10 cellular contexts compared by ENCODE assay signal in the genomic region with DNA sequence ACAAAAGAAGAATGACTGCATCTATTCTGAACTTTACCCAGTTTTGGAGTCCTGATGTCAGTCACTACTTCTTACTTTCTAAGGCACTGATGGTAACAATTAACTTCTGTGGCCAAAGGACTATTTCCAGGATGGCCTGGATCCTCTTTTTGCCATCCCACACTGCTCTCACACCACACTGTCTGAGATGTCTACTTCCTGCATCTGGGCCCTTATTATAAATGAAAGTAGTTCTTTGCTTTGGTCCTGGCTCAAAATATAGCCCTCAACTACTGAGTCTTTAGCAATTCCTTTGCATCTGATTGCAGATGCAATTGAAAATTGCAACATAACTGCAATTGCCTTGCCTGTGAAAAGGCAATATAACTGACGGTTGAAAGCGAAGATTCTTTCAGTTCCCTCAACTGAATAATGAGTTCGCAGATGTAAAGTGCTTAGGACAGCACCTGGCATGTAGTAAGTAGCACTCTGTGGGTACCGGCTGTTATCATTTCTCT. TPM values are rescaled to one million over a fixed set of nuclear protein-coding genes. Genes with fewer than 3 reads are reported as not detected.
DNase-seq lines count a peak whose midpoint lies in the region; ATAC-seq, FAIRE-seq and TF ChIP-seq lines count a peak whose summit lies in the region.
"Had no signal": no experiment of that assay in that cellular context is flagged by ENCODE, and none has a peak within 500 bp of the region (broad histone marks: within the 10 kb centered on the region; RNA-seq: fewer than 3 reads in every experiment).

No MANE protein-coding gene starts in this region.

- intact Hi-C loops in PC-9 (cut with micrococcal nuclease; ENCODE audit: unreplicated experiment), result no loop called here

- H3K9ac ChIP-seq in adipocyte (ENCODE audit: low read length), result no peak overlapping the region

- POLR2A ChIA-PET in PC-9 (lab: Charles Lee; ENCODE audit: unreplicated experiment), result interaction anchor here (0.6 kb wide), 1 partner anchor 23 kb away, joined by 3 read pairs; no protein-coding TSS in a partner anchor

- CTCF ChIA-PET in PC-9 (lab: Charles Lee), result no interaction called here

- no peaks in the 10 kb centered on the region for H3K36me3 ChIP-seq in adipocyte (ENCODE audit: control insufficient read depth, insufficient read depth, low read length, severe bottlenecking)
- H3K36me3 ChIP-seq in PC-9 (ENCODE audit: low read depth), result no peaks in the 10 kb centered on the region
- H3K36me3 ChIP-seq: cardiac muscle cell had no signal

- no TSS peak for BruUV-seq in PC-9 (replicated peaks; lab: Mats Ljungman, UMichigan)

- peak; percentile 90 for FAIRE-seq in GM12891 (lab: Jason Lieb, UNC)
- FAIRE-seq: TTC549 had no signal

- TF ChIP-seq CTCF in PC-9 (conservative IDR thresholded peaks at IDR 0.05), result no peak

- no peaks in the 10 kb centered on the region for H4K20me1 ChIP-seq in PC-9 (ENCODE audit: insufficient read depth)

- no peak for TF ChIP-seq POLR2A in GM12891 (IDR thresholded peaks at IDR 0.05; ENCODE audit: low read depth, low read length)

- no peak overlapping the region for H2AFZ ChIP-seq in PC-9

- peak; percentile 82 for ATAC-seq in GM21367 (IDR thresholded peaks at IDR 0.05; ENCODE audit: unreplicated experiment)
- peak; percentile 96 for ATAC-seq in HG03196 (IDR thresholded peaks at IDR 0.05; ENCODE audit: unreplicated experiment)
- no peak for ATAC-seq in stimulated activated naive CD8-positive, alpha-beta T cell treated with anti-CD3 and anti-CD28 coated beads, Interleukin-15, Interleukin-2, amounts not matched to agents 100 U/mL and 50 U/mL, for 24 hours

- H3K27me3 ChIP-seq in adipocyte (replicated peaks; ENCODE audit: control insufficient read depth, insufficient read depth, low read length) (no peaks in the 10 kb centered on the region), PC-9 (ENCODE audit: insufficient read depth, low read depth) (no peaks in the 10 kb centered on the region)
- H3K27me3 ChIP-seq: cardiac muscle cell had no signal

- H3F3A ChIP-seq in PC-9 (ENCODE audit: insufficient read depth, low read depth), result no peaks in the 10 kb centered on the region

- H3K27ac ChIP-seq in PC-9, result no peak overlapping the region
- H3K27ac ChIP-seq: cardiac muscle cell had no signal

- no peaks in the 10 kb centered on the region for H3K9me2 ChIP-seq in PC-9 (ENCODE audit: insufficient read depth)

- no peak overlapping the region for H3K4me3 ChIP-seq in adipocyte (ENCODE audit: low read length)
- H3K4me3 ChIP-seq in PC-9, result no peak overlapping the region
- H3K4me3 ChIP-seq: cardiac muscle cell had no signal

- no peak overlapping the region for H3K4me2 ChIP-seq in PC-9

- H3K9me3 ChIP-seq in adipocyte (ENCODE audit: control insufficient read depth, low read length) (no peaks in the 10 kb centered on the region), PC-9 (ENCODE audit: insufficient read depth, low read depth) (no peaks in the 10 kb centered on the region)

- H3K79me2 ChIP-seq in PC-9 (ENCODE audit: low read depth), result no peaks in the 10 kb centered on the region

- DNase-seq in GM12891 (ENCODE audit: insufficient read length, low spot score), result no peak
- peak; percentile 19 for DNase-seq in adipocyte (ENCODE audit: low read depth)
- DNase-seq in HPDE6-E6E7 (ENCODE audit: extremely low spot score), result no peak
- no peak for DNase-seq in PC-9
- DNase-seq in stimulated activated naive CD8-positive, alpha-beta T cell treated with anti-CD3 and anti-CD28 coated beads, Interleukin-15, Interleukin-2, amounts not matched to agents 100 U/mL and 50 U/mL, for 24 hours, result no peak
- DNase-seq in NCI-H748 (lab: John Stamatoyannopoulos, UW; ENCODE audit: unreplicated experiment), result no peak

- H3K4me1 ChIP-seq in adipocyte (ENCODE audit: control insufficient read depth, insufficient read depth, low read length) (peaks cover 7% of the 10 kb centered on the region), PC-9 (replicated peaks; ENCODE audit: insufficient read depth) (peaks cover 14% of the 10 kb centered on the region)

TF ChIP-seq in GM12891, 5 proteins besides CTCF, POLR2A, EP300 and RAD21:
- TF ChIP-seq POLR2AphosphoS5 (IDR thresholded peaks at IDR 0.05; ENCODE audit: low read depth, low read length), result no peak
- no peak for TF ChIP-seq PAX5 (IDR thresholded peaks at IDR 0.05; ENCODE audit: insufficient read depth, low read length, severe bottlenecking)
- no peak for TF ChIP-seq POU2F2 (IDR thresholded peaks at IDR 0.05; ENCODE audit: low read depth, low read length)
- TF ChIP-seq TAF1 (IDR thresholded peaks at IDR 0.05; ENCODE audit: low read depth, low read length), result no peak
- peak; percentile 86 for TF ChIP-seq SPI1 (IDR thresholded peaks at IDR 0.05; ENCODE audit: low read depth, low read length)

RNA-seq across cellular contexts. Expression of a gene that starts 44.2 kb away (rescaled TPM):
- polyA plus RNA-seq in GM12891 (2012; ENCODE audit: low read depth, missing spikeins), result 3.4 TPM
- total RNA-seq in PC-9 (2021), result 16.5 and 19.5 TPM in 2 replicates
